11 cellular contexts compared by ENCODE assay signal in the genomic region with DNA sequence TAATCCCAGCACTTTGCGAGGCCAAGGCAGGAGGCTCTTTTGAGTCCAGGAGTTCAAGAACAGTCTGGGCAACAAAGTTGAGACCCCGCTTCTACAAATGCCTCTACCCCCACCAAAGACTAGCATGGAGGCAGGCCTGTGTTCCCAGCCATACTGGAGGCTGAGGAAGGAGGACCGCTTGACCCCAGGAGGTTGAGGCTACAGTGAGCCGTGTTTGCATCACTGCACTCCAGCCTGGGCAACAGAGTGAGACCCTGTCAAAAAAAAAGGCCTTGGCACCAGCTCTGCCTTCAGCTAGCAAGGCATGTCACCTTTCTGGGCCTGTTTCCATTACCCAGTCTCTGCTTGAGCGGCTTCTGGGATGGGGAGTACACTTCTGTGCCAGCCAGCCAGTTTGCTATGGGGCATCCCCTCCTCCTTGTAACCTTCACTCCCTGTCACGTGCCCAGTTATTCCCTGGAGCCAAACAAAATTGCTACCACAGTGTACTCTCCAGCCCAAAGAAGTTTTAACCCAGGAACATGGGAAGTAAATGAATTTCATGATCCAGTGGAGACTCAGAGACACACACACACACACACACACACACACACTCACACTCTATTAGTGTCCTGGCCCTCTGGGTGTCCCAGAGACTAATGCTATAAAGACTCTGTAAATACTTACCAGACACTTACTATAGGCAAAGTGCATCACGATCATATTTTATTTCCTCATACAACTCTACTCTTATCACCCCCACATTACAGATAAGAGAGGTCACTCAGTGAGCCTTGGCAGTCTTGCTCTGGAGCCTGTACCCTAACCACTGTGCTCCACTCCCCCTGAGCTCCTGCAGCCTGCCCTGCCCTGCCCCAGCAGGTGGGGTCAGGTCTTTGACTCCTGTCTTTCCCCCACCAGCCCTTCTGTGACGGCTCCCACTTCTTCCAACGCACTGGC. TPM values are rescaled to one million over a fixed set of nuclear protein-coding genes. Genes with fewer than 3 reads are reported as not detected.
A peak's percentile ranks its signal among the peaks of the same experiment; 100 is the strongest.
DNase-seq lines count a peak whose midpoint lies in the region; ATAC-seq and TF ChIP-seq lines count a peak whose summit lies in the region.
"Had no signal": no experiment of that assay in that cellular context is flagged by ENCODE, and none has a peak within 500 bp of the region (broad histone marks: within the 10 kb centered on the region; RNA-seq: fewer than 3 reads in every experiment).

No MANE protein-coding gene starts in this region.

- H3K9ac ChIP-seq in adipocyte (ENCODE audit: low read length) (peak overlapping the region; percentile 47), liver (ENCODE audit: low read depth in 1 of 2, low read length in 2 of 2) (no peak overlapping the region)

- no peak for TF ChIP-seq EP300 in tibial nerve (IDR thresholded peaks at IDR 0.05)

- H3K4me1 ChIP-seq in adipocyte (ENCODE audit: control insufficient read depth, insufficient read depth, low read length) (peaks cover 29% of the 10 kb centered on the region), liver (ENCODE audit: control insufficient read depth in 4 of 4, insufficient read depth in 4 of 4, low read length in 3 of 4) (peaks cover 17 to 44% (median 33%) of the 10 kb centered on the region in 4 donors), tibial nerve (peaks cover 0 to 78% (median 35%) of the 10 kb centered on the region in 4 donors)

- peak overlapping the region; percentile 91 to 100 for H3K4me3 Mint-ChIP-seq in activated T-cell treated with anti-CD3 and anti-CD28 coated beads, Interleukin-2, amount 50 U/mL, for 72 hours

- H3K9me3 Mint-ChIP-seq in activated T-cell treated with anti-CD3 and anti-CD28 coated beads, Interleukin-2, amount 50 U/mL, for 72 hours = peaks cover 0 to 3% of the 10 kb centered on the region in 2 donors

- H3K4me3 ChIP-seq in adipocyte (ENCODE audit: low read length) (no peak overlapping the region), liver (ENCODE audit: low read depth in 1 of 3, low read length in 3 of 3) (no peak overlapping the region), tibial nerve (no peak overlapping the region)

- H3K27me3 ChIP-seq in adipocyte (replicated peaks; ENCODE audit: control insufficient read depth, insufficient read depth, low read length) = no peaks in the 10 kb centered on the region
- no peaks in the 10 kb centered on the region for H3K27me3 ChIP-seq in liver (ENCODE audit: control insufficient read depth in 4 of 4, insufficient read depth in 4 of 4, low read length in 3 of 4)
- H3K27me3 ChIP-seq in tibial nerve = no peaks in the 10 kb centered on the region

- DNase-seq in activated T-cell treated with anti-CD3 and anti-CD28 coated beads, Interleukin-2, amount 50 U/mL, for 72 hours = no peak
- no peak for DNase-seq in activated T-cell treated with anti-CD3 and anti-CD28 coated beads, Interleukin-2, amount 50 U/mL, for 48 hours
- DNase-seq in adipocyte (ENCODE audit: low read depth) (no peak), tibial nerve (ENCODE audit: low spot score in 2 of 2) (no peak), caudate nucleus (lab: John Stamatoyannopoulos, UW) (no peak)
- DNase-seq: NCI-H2107, occipital lobe had no signal

- H3K4me1 Mint-ChIP-seq in activated T-cell treated with anti-CD3 and anti-CD28 coated beads, Interleukin-2, amount 50 U/mL, for 72 hours (ENCODE audit: low read depth) = peaks cover 67% of the 10 kb centered on the region

- TF ChIP-seq POLR2A in tibial nerve (IDR thresholded peaks at IDR 0.05) = no peak

- peak in 1 of 2 donors; percentile 23 for TF ChIP-seq RAD21 in liver (IDR thresholded peaks at IDR 0.05)

- H3K36me3 ChIP-seq in adipocyte (ENCODE audit: control insufficient read depth, insufficient read depth, low read length, severe bottlenecking) (peaks cover 17% of the 10 kb centered on the region), liver (ENCODE audit: control insufficient read depth in 4 of 4, insufficient read depth in 3 of 4, low read depth in 1 of 4, low read length in 3 of 4) (peaks cover 0 to 2% (median under 1%) of the 10 kb centered on the region in 4 donors), tibial nerve (peaks cover 0 to 52% (median 0%) of the 10 kb centered on the region in 3 donors)

- peak overlapping the region; percentile 62 for H3K27ac Mint-ChIP-seq in activated T-cell treated with anti-CD3 and anti-CD28 coated beads, Interleukin-2, amount 50 U/mL, for 72 hours

- H3K27ac ChIP-seq in liver (ENCODE audit: low read depth in 1 of 2, low read length in 2 of 2) (peak overlapping the region in 1 of 2 donors; percentile 98), tibial nerve (peak overlapping the region in 3 of 4 donors; percentile 21 to 89 (median 89)), caudate nucleus (ENCODE audit: low read depth, low read length) (no peak overlapping the region)

- H3K36me3 Mint-ChIP-seq in activated T-cell treated with anti-CD3 and anti-CD28 coated beads, Interleukin-2, amount 50 U/mL, for 72 hours (ENCODE audit: insufficient read depth in 2 of 2) = peaks cover 4% of the 10 kb centered on the region in 2 donors

- 57% methylated on average over 9 of the region's 9 CpGs for WGBS in liver
- 67 to 74% methylated on average over 9 of the region's 9 CpGs for WGBS in tibial nerve, 2 donors

- no peak for TF ChIP-seq CTCF in liver (IDR thresholded peaks at IDR 0.05; ENCODE audit: low read depth, low read length, missing input control)
- TF ChIP-seq CTCF in tibial nerve (IDR thresholded peaks at IDR 0.05) = no peak

- no peak for ATAC-seq in activated T-cell treated with anti-CD3 and anti-CD28 coated beads, Interleukin-2, amount 50 U/mL, for 72 hours (replicated peaks in 1 of 2)
- ATAC-seq in GM21390 (IDR thresholded peaks at IDR 0.05; ENCODE audit: unreplicated experiment) (no peak), GM18873 (IDR thresholded peaks at IDR 0.05; ENCODE audit: low FRiP score, unreplicated experiment) (no peak)
- ATAC-seq: GM12878 had no signal

- H3K27me3 Mint-ChIP-seq in activated T-cell treated with anti-CD3 and anti-CD28 coated beads, Interleukin-2, amount 50 U/mL, for 72 hours (ENCODE audit: low read depth) = no peaks in the 10 kb centered on the region

- no peaks in the 10 kb centered on the region for H3K9me3 ChIP-seq in adipocyte (ENCODE audit: control insufficient read depth, low read length)
- no peaks in the 10 kb centered on the region for H3K9me3 ChIP-seq in liver (ENCODE audit: control insufficient read depth in 4 of 4, low read length in 3 of 4)
- H3K9me3 ChIP-seq in tibial nerve = no peaks in the 10 kb centered on the region

TF ChIP-seq in liver, 16 proteins besides CTCF, POLR2A, EP300 and RAD21 (continues in another document):
- TF ChIP-seq NR2F2 (IDR thresholded peaks at IDR 0.05) (no peak), SP1 (IDR thresholded peaks at IDR 0.05) (peak; percentile 49), MAX (IDR thresholded peaks at IDR 0.05) (no peak), HNF4A (conservative IDR thresholded peaks at IDR 0.05) (peak; percentile 51 to 66), REST (IDR thresholded peaks at IDR 0.05) (peak; percentile 35), GABPA (IDR thresholded peaks at IDR 0.05 in 1 of 2, conservative IDR thresholded peaks at IDR 0.05 in 1 of 2) (peak in 1 of 2 donors; percentile 12), YY1 (IDR thresholded peaks at IDR 0.05) (peak; percentile 62)

RNA-seq across cellular contexts. Expression of gene CISD3, which starts 2.5 kb away (rescaled TPM):
- 10 to 100 TPM; 25.5 to 27.8 TPM for total RNA-seq in activated T-cell treated with anti-CD3 and anti-CD28 coated beads, Interleukin-2, amount 50 U/mL, for 72 hours
- 1 to 10 TPM; 4.5 to 9.0 TPM for total RNA-seq in liver
- polyA plus RNA-seq in liver = 100 to 1,000 TPM in 1 of 2 donors, 10 to 100 TPM in 1; 65.6 to 152 TPM
- 10 to 100 TPM; 10.2 to 19.2 (median 16.5) TPM for total RNA-seq in tibial nerve

RNA-seq across cellular contexts. Expression of gene PCGF2, which starts 15.5 kb away (rescaled TPM):
- total RNA-seq in activated T-cell treated with anti-CD3 and anti-CD28 coated beads, Interleukin-2, amount 50 U/mL, for 72 hours = 1 to 10 TPM; 2.7 to 7.7 TPM
- total RNA-seq in liver (1 to 10 TPM; 1.2 to 2.2 TPM), tibial nerve (10 to 100 TPM in 3 of 4 donors, 1 to 10 TPM in 1; 7.7 to 50.0 (median 17.6) TPM)
- polyA plus RNA-seq in liver = 1 to 10 TPM; 1.3 to 3.2 TPM

RNA-seq across cellular contexts. Expression of gene PSMB3, which starts 19.9 kb away (rescaled TPM):
- total RNA-seq in activated T-cell treated with anti-CD3 and anti-CD28 coated beads, Interleukin-2, amount 50 U/mL, for 72 hours = 100 to 1,000 TPM; 182 to 190 TPM
- total RNA-seq in liver (100 to 1,000 TPM; 121 to 137 TPM), tibial nerve (100 to 1,000 TPM in 3 of 4 donors, 10 to 100 TPM in 1; 88.8 to 146 (median 141) TPM)
- polyA plus RNA-seq in liver = 100 to 1,000 TPM; 200 to 279 TPM

RNA-seq across cellular contexts. Expression of gene MLLT6, which starts 27.6 kb away (rescaled TPM):
- 100 to 1,000 TPM; 251 to 263 TPM for total RNA-seq in activated T-cell treated with anti-CD3 and anti-CD28 coated beads, Interleukin-2, amount 50 U/mL, for 72 hours
- total RNA-seq in liver (10 to 100 TPM in 1 of 2 donors, 1 to 10 TPM in 1; 8.5 to 22.8 TPM), tibial nerve (100 to 1,000 TPM in 2 of 4 donors, 10 to 100 TPM in 2; 83.9 to 185 (median 116) TPM)
- polyA plus RNA-seq in liver = 1 to 10 TPM; 3.3 to 7.7 TPM

RNA-seq across cellular contexts. Expression of gene EPOP, which starts 57.9 kb away (rescaled TPM):
- 10 to 100 TPM; 30.3 to 37.4 TPM for total RNA-seq in activated T-cell treated with anti-CD3 and anti-CD28 coated beads, Interleukin-2, amount 50 U/mL, for 72 hours
- total RNA-seq in liver (1 to 10 TPM in 1 of 2 donors, under 1 TPM in 1; 0.37 to 1.8 TPM), tibial nerve (1 to 10 TPM; 1.3 to 5.7 (median 4.6) TPM)
- polyA plus RNA-seq in liver = 1 to 10 TPM in 1 of 2 donors, under 1 TPM in 1; 0.32 to 1.9 TPM
